24 cellular contexts compared by ENCODE assay signal in genomic region chr13:50228527-50228926, GRCh38.
DNase-seq lines count a peak whose midpoint lies in the region; ATAC-seq and TF ChIP-seq lines count a peak whose summit lies in the region.
"Had no signal": no experiment of that assay in that cellular context is flagged by ENCODE, and none has a peak within 500 bp of the region (broad histone marks: within the 10 kb centered on the region; RNA-seq: fewer than 3 reads in every experiment).

No MANE protein-coding gene starts in this region.

- no peaks in the 10 kb centered on the region for H3K9me2 ChIP-seq in Karpas-422 (replicated peaks; ENCODE audit: insufficient read depth, low read length)

- no peak overlapping the region for H2AFZ ChIP-seq in Karpas-422 (ENCODE audit: low read length)

- peak overlapping the region; percentile 96 for H3K27ac ChIP-seq in Karpas-422 (ENCODE audit: low read length)
- H3K27ac ChIP-seq: C4-2B, heart right ventricle, RWPE1 had no signal

- H3K9me3 ChIP-seq in Karpas-422 (ENCODE audit: low read length) = peaks cover 3% of the 10 kb centered on the region; the same call in 1 of the 2 replicates

- ATAC-seq in HG03469 (IDR thresholded peaks at IDR 0.05; ENCODE audit: unreplicated experiment) = no peak
- ATAC-seq: activated naive CD8-positive, alpha-beta T cell treated with anti-CD3 and anti-CD28 coated beads, Interleukin-2, amount 50 U/mL, for 24 hours; esophagus mucosa; GM12878; heart right ventricle; left lobe of liver; SK-N-SH treated with all-trans-retinoic acid at 6 μM for 48 hours had no signal

- no peaks in the 10 kb centered on the region for H3K36me3 ChIP-seq in Karpas-422 (ENCODE audit: insufficient read depth, low read length)
- H3K36me3 ChIP-seq: heart right ventricle had no signal

- H4K20me1 ChIP-seq in Karpas-422 (ENCODE audit: insufficient read depth, low read depth, low read length) = no peaks in the 10 kb centered on the region

- no peaks in the 10 kb centered on the region for H3K79me2 ChIP-seq in Karpas-422 (ENCODE audit: low read length)

- DNase-seq in Karpas-422 (peak; percentile 60), NCI-H2171 (lab: John Stamatoyannopoulos, UW) (peak; percentile 18), SHP77 treated with DMSO at 0.1 percent for 48 hours (lab: John Stamatoyannopoulos, UW) (peak; percentile 24), myocyte (ENCODE audit: low read depth) (peak; percentile 18), NCI-H774 (lab: John Stamatoyannopoulos, UW) (no peak), HEK293T (ENCODE audit: extremely low spot score) (no peak)
- DNase-seq: activated gamma-delta T cell treated with Interleukin-2 at 50 U/mL for 16 hours; activated naive CD8-positive, alpha-beta T cell treated with anti-CD3 and anti-CD28 coated beads, Interleukin-2, amount 50 U/mL, for 24 hours; activated T-cell treated with anti-CD3 and anti-CD28 coated beads for 4 hours; central memory CD4-positive, alpha-beta T cell; endodermal cell; foreskin fibroblast; heart right ventricle; NCI-H2081 treated with DMSO at 0.1 percent for 48 hours; NCI-H82; stimulated activated naive CD4-positive, alpha-beta T cell treated with Interleukin-2 at 50 U/mL for 16 hours; T-helper 2 cell had no signal

- peaks cover 71% of the 10 kb centered on the region for H3K4me1 ChIP-seq in Karpas-422 (ENCODE audit: low read length)

- POLR2A ChIA-PET in HEK293T (lab: Yijun Ruan, JAX) = no interaction called here

- H3K9ac ChIP-seq in Karpas-422 (ENCODE audit: low read length) = peak overlapping the region; percentile 39

- no peaks in the 10 kb centered on the region for H3K27me3 ChIP-seq in Karpas-422 (ENCODE audit: low read length)
- H3K27me3 ChIP-seq: heart right ventricle had no signal

- H3K4me3 ChIP-seq in Karpas-422 (ENCODE audit: low read length) = no peak overlapping the region; the same call in 1 of the 2 replicates
- H3K4me3 ChIP-seq: GM12878, heart right ventricle had no signal

- peak overlapping the region; percentile 66 for H3K4me2 ChIP-seq in Karpas-422 (ENCODE audit: low read depth, low read length, poor library complexity, severe bottlenecking)

- CTCF ChIA-PET in HEK293T (lab: Yijun Ruan, JAX) = no interaction called here

TF ChIP-seq in HEK293T, 16 proteins besides CTCF, POLR2A, EP300 and RAD21:
- no peak for TF ChIP-seq SP1 (IDR thresholded peaks at IDR 0.05)
- TF ChIP-seq LEF1 (IDR thresholded peaks at IDR 0.05; ENCODE audit: borderline replicate concordance) = no peak
- no peak for TF ChIP-seq HDGF (IDR thresholded peaks at IDR 0.05; ENCODE audit: borderline replicate concordance)
- TF ChIP-seq NFRKB (IDR thresholded peaks at IDR 0.05) = no peak
- TF ChIP-seq FOXK2 (IDR thresholded peaks at IDR 0.05) = no peak
- TF ChIP-seq ARNT (IDR thresholded peaks at IDR 0.05) = no peak

Comparison
In these comparisons a context has a peak if more than half of its experiments do, and no peak if none do; other contexts are left out.
1. DNase-seq: peak in Karpas-422 (single experiment), NCI-H2171 (single experiment), SHP77 treated with DMSO at 0.1 percent for 48 hours (single experiment) and myocyte (single experiment); none in NCI-H774 (single experiment) and HEK293T (single experiment).